ENCODE assay signal across 21 cellular contexts in genomic region chr6:92684386-92684785, GRCh38.
DNase-seq lines count a peak whose midpoint lies in the region; ATAC-seq and TF ChIP-seq lines count a peak whose summit lies in the region.
"Had no signal": no experiment of that assay in that cellular context is flagged by ENCODE, and none has a peak within 500 bp of the region (broad histone marks: within the 10 kb centered on the region; RNA-seq: fewer than 3 reads in every experiment).

No MANE protein-coding gene starts in this region.

- H3K4me1 Mint-ChIP-seq in MCF 10A (ENCODE audit: insufficient read depth, unreplicated experiment): no peaks in the 10 kb centered on the region
- peaks cover 0 to 4% (median 0%) of the 10 kb centered on the region in 4 donors for H3K4me1 Mint-ChIP-seq in naive thymus-derived CD8-positive, alpha-beta T cell
- H3K4me1 Mint-ChIP-seq: T-cell had no signal

- ATAC-seq in PC-3 (peak; percentile 67), GM21447 (IDR thresholded peaks at IDR 0.05; ENCODE audit: unreplicated experiment) (no peak)
- no peak for ATAC-seq in naive thymus-derived CD8-positive, alpha-beta T cell
- ATAC-seq: T-cell had no signal

- H3K4me1 ChIP-seq in breast epithelium (no peaks in the 10 kb centered on the region), PC-3 (ENCODE audit: insufficient read depth, low read length) (peaks cover 26% of the 10 kb centered on the region)
- H3K4me1 ChIP-seq: BE2C, Caco-2, Peyer's patch had no signal

- no peak overlapping the region for H3K27ac ChIP-seq in breast epithelium
- peak overlapping the region; percentile 31; the same call in 1 of the 2 replicates for H3K27ac ChIP-seq in PC-3 (ENCODE audit: low read length)
- H3K27ac ChIP-seq: Peyer's patch had no signal

- POLR2A ChIA-PET in MCF 10A (lab: Yijun Ruan, JAX) (no interaction called here), PC-3 (lab: Charles Lee; ENCODE audit: unreplicated experiment) (no interaction called here)
- POLR2A ChIA-PET in naive thymus-derived CD8-positive, alpha-beta T cell (lab: Charles Lee): no interaction called here

- peak; percentile 17 for DNase-seq in MCF 10A (ENCODE audit: unreplicated experiment)
- no peak for DNase-seq in breast epithelium (ENCODE audit: low spot score in 2 of 2)
- DNase-seq in PC-3: peak; percentile 66
- DNase-seq in choroid plexus epithelial cell (ENCODE audit: low read depth): peak; percentile 27
- DNase-seq in GDM1 (lab: John Stamatoyannopoulos, UW): no peak
- DNase-seq in naive thymus-derived CD8-positive, alpha-beta T cell: no peak
- no peak for DNase-seq in NOMO-1 (lab: John Stamatoyannopoulos, UW; ENCODE audit: unreplicated experiment in 2 of 2)
- DNase-seq: BE2C; Caco-2; CD4-positive, alpha-beta T cell; DMS153; EL; MM.1S; NCI-H1105 treated with DMSO at 0.1 percent for 48 hours; NCI-H1694; NCI-H2081 treated with DMSO at 0.1 percent for 48 hours; NCI-H510A; Peyer's patch; Right ventricle myocardium superior; T-cell had no signal

- H3K4me2 ChIP-seq in PC-3 (ENCODE audit: low read length): no peak overlapping the region

- TF ChIP-seq CTCF in MCF 10A (IDR thresholded peaks at IDR 0.05; ENCODE audit: unreplicated experiment): no peak
- no peak for TF ChIP-seq CTCF in breast epithelium (IDR thresholded peaks at IDR 0.05)
- TF ChIP-seq CTCF in PC-3 (conservative IDR thresholded peaks at IDR 0.05; ENCODE audit: low read depth, low read length): no peak
- no peak for TF ChIP-seq CTCF in choroid plexus epithelial cell (conservative IDR thresholded peaks at IDR 0.05; ENCODE audit: low read depth, low read length)

- TF ChIP-seq POLR2A in breast epithelium (IDR thresholded peaks at IDR 0.05): no peak

- H3K27me3 ChIP-seq in breast epithelium: no peaks in the 10 kb centered on the region
- no peaks in the 10 kb centered on the region for H3K27me3 ChIP-seq in PC-3 (ENCODE audit: low read length)
- H3K27me3 ChIP-seq: BE2C, Peyer's patch had no signal

- intact Hi-C loops in MCF 10A (cut with micrococcal nuclease): no loop called here
- intact Hi-C loops in breast epithelium (cut with DNase I; ENCODE audit: low total_unique reads): loop anchor here (10.0 kb wide), 1 partner anchor 540 kb away; no protein-coding TSS in a partner anchor
- intact Hi-C loops in PC-3 (cut with micrococcal nuclease): loop anchor here (5.0 kb wide), 1 partner anchor 93 kb away; no protein-coding TSS in a partner anchor

- CTCF ChIA-PET in MCF 10A (lab: Yijun Ruan, JAX): no interaction called here
- CTCF ChIA-PET in PC-3 (lab: Charles Lee): no interaction called here

- H3K9me2 ChIP-seq in PC-3 (replicated peaks; ENCODE audit: low read length): no peaks in the 10 kb centered on the region

- BruUV-seq in MCF 10A (replicated peaks; lab: Mats Ljungman, UMichigan): no TSS peak
- BruUV-seq in PC-3 (replicated peaks; lab: Mats Ljungman, UMichigan): no TSS peak

- H3K9me3 ChIP-seq in breast epithelium: no peaks in the 10 kb centered on the region
- H3K9me3 ChIP-seq in PC-3 (ENCODE audit: low read length): no peaks in the 10 kb centered on the region
- H3K9me3 ChIP-seq: BE2C, Caco-2, Peyer's patch had no signal

- no peak overlapping the region for H3K27ac Mint-ChIP-seq in MCF 10A (ENCODE audit: low read depth, unreplicated experiment)
- no peak overlapping the region for H3K27ac Mint-ChIP-seq in naive thymus-derived CD8-positive, alpha-beta T cell
- H3K27ac Mint-ChIP-seq: CD4-positive, alpha-beta T cell; T-cell had no signal

- H3K27me3 Mint-ChIP-seq in MCF 10A (ENCODE audit: insufficient read depth, unreplicated experiment): peaks cover 15% of the 10 kb centered on the region
- no peaks in the 10 kb centered on the region for H3K27me3 Mint-ChIP-seq in naive thymus-derived CD8-positive, alpha-beta T cell
- H3K27me3 Mint-ChIP-seq: CD4-positive, alpha-beta T cell; T-cell had no signal

- H3K79me2 ChIP-seq in PC-3 (ENCODE audit: low read length): no peaks in the 10 kb centered on the region

- H3K36me3 ChIP-seq in breast epithelium (no peaks in the 10 kb centered on the region), PC-3 (ENCODE audit: low read depth, low read length) (no peaks in the 10 kb centered on the region)
- H3K36me3 ChIP-seq: BE2C, Peyer's patch had no signal

- H4K20me1 ChIP-seq in PC-3 (ENCODE audit: low read length): no peaks in the 10 kb centered on the region

- H3K4me3 Mint-ChIP-seq in MCF 10A (ENCODE audit: unreplicated experiment): no peak overlapping the region
- no peak overlapping the region for H3K4me3 Mint-ChIP-seq in naive thymus-derived CD8-positive, alpha-beta T cell
- H3K4me3 Mint-ChIP-seq: CD4-positive, alpha-beta T cell; T-cell had no signal

- H3F3A ChIP-seq in PC-3 (ENCODE audit: low read length, unreplicated experiment): no peaks in the 10 kb centered on the region

- H3K4me3 ChIP-seq in breast epithelium (no peak overlapping the region), PC-3 (ENCODE audit: low read length) (no peak overlapping the region), choroid plexus epithelial cell (ENCODE audit: low read depth, low read length) (no peak overlapping the region)
- H3K4me3 ChIP-seq: Peyer's patch had no signal

- H2AFZ ChIP-seq in PC-3 (ENCODE audit: low read length): no peak overlapping the region

- H3K36me3 Mint-ChIP-seq in MCF 10A (ENCODE audit: insufficient read depth, unreplicated experiment): no peaks in the 10 kb centered on the region
- no peaks in the 10 kb centered on the region for H3K36me3 Mint-ChIP-seq in naive thymus-derived CD8-positive, alpha-beta T cell
- H3K36me3 Mint-ChIP-seq: T-cell had no signal

- no peak overlapping the region for H3K9ac ChIP-seq in PC-3 (ENCODE audit: low read length)

- H3K9me3 Mint-ChIP-seq in MCF 10A (ENCODE audit: unreplicated experiment): no peaks in the 10 kb centered on the region
- peaks cover 0 to 19% (median 0%) of the 10 kb centered on the region in 9 donors for H3K9me3 Mint-ChIP-seq in naive thymus-derived CD8-positive, alpha-beta T cell
- H3K9me3 Mint-ChIP-seq: CD4-positive, alpha-beta T cell had no signal

Comparison
In these comparisons a context has a peak if more than half of its experiments do, and no peak if none do; other contexts are left out.
1. DNase-seq: peak in MCF 10A (single experiment), PC-3 (single experiment) and choroid plexus epithelial cell (single experiment); none in breast epithelium (0 of 2), GDM1 (single experiment), naive thymus-derived CD8-positive, alpha-beta T cell (0 of 10) and NOMO-1 (0 of 2).